In the genomic region with DNA sequence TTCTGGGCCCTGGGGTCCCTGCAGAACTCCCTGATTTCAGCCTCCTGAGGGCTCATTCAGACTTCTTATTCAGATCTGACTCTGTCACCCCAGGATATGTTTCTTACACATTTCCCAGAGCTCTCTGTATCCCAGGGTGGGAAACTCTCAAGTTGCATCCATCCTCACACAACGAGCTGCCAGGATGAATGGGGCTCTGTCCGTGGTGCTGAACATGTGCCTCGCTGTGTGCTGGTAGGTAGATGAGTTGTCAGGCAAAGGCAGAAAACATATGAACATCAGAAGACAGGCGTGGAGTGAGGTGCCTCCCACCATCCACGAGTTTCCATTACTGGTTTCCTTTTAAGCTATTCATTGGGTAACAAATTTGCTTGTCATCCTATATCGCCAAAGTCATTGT, we compare ENCODE assay signal across 9 cellular contexts. TPM values are rescaled to one million over a fixed set of nuclear protein-coding genes. Genes with fewer than 3 reads are reported as not detected.
DNase-seq lines count a peak whose midpoint lies in the region; ATAC-seq, FAIRE-seq and TF ChIP-seq lines count a peak whose summit lies in the region.
"Had no signal": no experiment of that assay in that cellular context is flagged by ENCODE, and none has a peak within 500 bp of the region (broad histone marks: within the 10 kb centered on the region; RNA-seq: fewer than 3 reads in every experiment).

No MANE protein-coding gene starts in this region.

- H3K9me3 ChIP-seq in HEK293 (ENCODE audit: control insufficient read depth, insufficient read depth, low read depth, low read length) (no peaks in the 10 kb centered on the region), K562 (replicated peaks; ENCODE audit: control insufficient read depth, insufficient read depth, low read depth, low read length) (no peaks in the 10 kb centered on the region), vagina (no peaks in the 10 kb centered on the region)

- H3K27me3 Mint-ChIP-seq in neural crest cell (ENCODE audit: low read depth), result peaks cover 57% of the 10 kb centered on the region

- no peaks in the 10 kb centered on the region for H3K4me1 Mint-ChIP-seq in neural crest cell

- H3K27ac ChIP-seq in HEK293 (ENCODE audit: extremely low read depth, low read depth, low read length) (no peak overlapping the region), K562 (ENCODE audit: extremely low read depth, low read depth, low read length) (no peak overlapping the region), vagina (no peak overlapping the region)

- BruUV-seq in K562 (replicated peaks; lab: Mats Ljungman, UMichigan), result no TSS peak

- H3K79me2 ChIP-seq in K562 (ENCODE audit: control insufficient read depth, insufficient read depth, low read length), result no peaks in the 10 kb centered on the region

- no peak overlapping the region for H2AFZ ChIP-seq in K562 (ENCODE audit: low read depth, low read length)

- FAIRE-seq in K562 (lab: Jason Lieb, UNC), result peak; percentile 83

- no peak overlapping the region for H3K4me3 Mint-ChIP-seq in neural crest cell

- TF ChIP-seq CTCF in HEK293 (tag by site-specific recombination; IDR thresholded peaks at IDR 0.05), result no peak
- TF ChIP-seq CTCF in K562 (IDR thresholded peaks at IDR 0.05 in 2 of 3, conservative IDR thresholded peaks at IDR 0.05 in 1 of 3; ENCODE audit: insufficient read depth in 2 of 3, low read depth in 1 of 3, low read length in 3 of 3), result no peak
- no peak for TF ChIP-seq CTCF in neural crest cell (conservative IDR thresholded peaks at IDR 0.05)
- no peak for TF ChIP-seq CTCF in vagina (IDR thresholded peaks at IDR 0.05)

- H3K36me3 ChIP-seq in HEK293 (ENCODE audit: control insufficient read depth in 2 of 2, insufficient read depth in 1 of 2, low read length in 2 of 2) (no peaks in the 10 kb centered on the region), K562 (ENCODE audit: control insufficient read depth, insufficient read depth, low read length) (no peaks in the 10 kb centered on the region), vagina (no peaks in the 10 kb centered on the region)

- no peaks in the 10 kb centered on the region for H3K36me3 Mint-ChIP-seq in neural crest cell (ENCODE audit: low read depth)

- H3K4me1 ChIP-seq in HEK293 (ENCODE audit: control insufficient read depth, insufficient read depth, low read length) (no peaks in the 10 kb centered on the region), K562 (replicated peaks in 1 of 2; ENCODE audit: control insufficient read depth in 2 of 2, insufficient read depth in 2 of 2, low read length in 2 of 2) (no peaks in the 10 kb centered on the region), vagina (peaks cover 15% of the 10 kb centered on the region)

- peak; percentile 68 for DNase-seq in OCI-M1 (lab: John Stamatoyannopoulos, UW)
- DNase-seq in K562 (ENCODE audit: extremely low read depth in 1 of 4, low spot score in 3 of 4), result peak; percentile 31 to 65 (median 42)
- DNase-seq in neural crest cell (ENCODE audit: low read depth, low spot score), result peak; percentile 63
- no peak for DNase-seq in COR-L47 (lab: John Stamatoyannopoulos, UW)
- DNase-seq in posterior vena cava (ENCODE audit: low spot score), result no peak
- DNase-seq in vagina (ENCODE audit: extremely low spot score in 2 of 2), result no peak

- H3K9ac ChIP-seq in K562 (ENCODE audit: insufficient read depth in 1 of 2, low read depth in 2 of 2, low read length in 2 of 2), result no peak overlapping the region

- H3K9me3 Mint-ChIP-seq in neural crest cell, result no peaks in the 10 kb centered on the region

- peaks cover 6 to 25% of the 10 kb centered on the region in 2 experiments; a peak in 4 of 5 replicates for H3K27me3 ChIP-seq in K562 (ENCODE audit: control insufficient read depth in 2 of 2, insufficient read depth in 2 of 2, low read length in 2 of 2)
- H3K27me3 ChIP-seq in vagina, result no peaks in the 10 kb centered on the region

- TF ChIP-seq POLR2A in K562 (conservative IDR thresholded peaks at IDR 0.05), result no peak
- no peak for TF ChIP-seq POLR2A in vagina (IDR thresholded peaks at IDR 0.05)

- no peak overlapping the region for H3K4me2 ChIP-seq in K562 (ENCODE audit: insufficient read depth, low read length)

- TF ChIP-seq RAD21 in K562 (CRISPR knock-in tag; conservative IDR thresholded peaks at IDR 0.05 in 1 of 2, IDR thresholded peaks at IDR 0.05 in 1 of 2), result no peak

- POLR2A ChIA-PET in HEK293 (lab: Yijun Ruan, JAX), result no interaction called here
- POLR2A ChIA-PET in K562 (lab: Yijun Ruan, JAX), result no interaction called here

- intact Hi-C loops in K562 (cut with micrococcal nuclease) (no loop called here), posterior vena cava (cut with DNase I) (no loop called here), vagina (cut with DNase I) (no loop called here)

- no peaks in the 10 kb centered on the region for H3K9me1 ChIP-seq in K562 (ENCODE audit: control insufficient read depth, insufficient read depth, low read length)

- in situ Hi-C loops in K562 (cut with MboI), result no loop called here

- no peak overlapping the region for H3K27ac Mint-ChIP-seq in neural crest cell (ENCODE audit: unreplicated experiment)

- H4K20me1 ChIP-seq in K562 (replicated peaks; ENCODE audit: control insufficient read depth, insufficient read depth, low read length), result no peaks in the 10 kb centered on the region

- no peak overlapping the region for H3K4me3 ChIP-seq in HEK293 (ENCODE audit: low read depth, low read length)
- H3K4me3 ChIP-seq in K562, result no peak overlapping the region
- no peak overlapping the region for H3K4me3 ChIP-seq in vagina

- ATAC-seq in K562, result peak; percentile 51; the same call in 1 of the 3 replicates
- ATAC-seq: left colon had no signal

- no peak for TF ChIP-seq EP300 in K562 (IDR thresholded peaks at IDR 0.05; ENCODE audit: low read length)

- 2% methylated on average over 6 of the region's 6 CpGs for WGBS in K562 (ENCODE audit: insufficient coverage, low coverage, missing lambda C conversion rate)

- CTCF ChIA-PET in HEK293 (lab: Yijun Ruan, JAX) (interaction anchor here (0.7 to 1.1 kb wide), 2 partner anchors 140 to 161 kb away, joined by 3 to 4 read pairs; no protein-coding TSS in a partner anchor), K562 (lab: Yijun Ruan, JAX; ENCODE audit: low intra/inter-chr PET ratio) (no interaction called here)

TF ChIP-seq in HEK293, 187 proteins besides CTCF, POLR2A, EP300 and RAD21 (continues in another document):
- TF ChIP-seq ZNF549 (tag by site-specific recombination; IDR thresholded peaks at IDR 0.05) (no peak), KLF16 (tag by site-specific recombination; IDR thresholded peaks at IDR 0.05) (no peak), ZNF350 (tag by site-specific recombination; IDR thresholded peaks at IDR 0.05) (no peak), ZNF513 (tag by site-specific recombination; IDR thresholded peaks at IDR 0.05) (peak; percentile 63; the same call in 1 of the 2 replicates)

TF ChIP-seq in K562, 482 proteins besides CTCF, POLR2A, EP300 and RAD21 (continues in another document):
- no peak for TF ChIP-seq SMAD1 (IDR thresholded peaks at IDR 0.05; ENCODE audit: low read depth, low read length, partially characterized antibody)
- TF ChIP-seq, protein P1, sequence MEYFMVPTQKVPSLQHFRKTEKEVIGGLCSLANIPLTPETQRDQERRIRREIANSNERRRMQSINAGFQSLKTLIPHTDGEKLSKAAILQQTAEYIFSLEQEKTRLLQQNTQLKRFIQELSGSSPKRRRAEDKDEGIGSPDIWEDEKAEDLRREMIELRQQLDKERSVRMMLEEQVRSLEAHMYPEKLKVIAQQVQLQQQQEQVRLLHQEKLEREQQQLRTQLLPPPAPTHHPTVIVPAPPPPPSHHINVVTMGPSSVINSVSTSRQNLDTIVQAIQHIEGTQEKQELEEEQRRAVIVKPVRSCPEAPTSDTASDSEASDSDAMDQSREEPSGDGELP (CRISPR knock-in tag; IDR thresholded peaks at IDR 0.05; ENCODE audit: borderline replicate concordance), result peak; percentile 53; the same call in 1 of the 2 replicates
- TF ChIP-seq, protein P2, sequence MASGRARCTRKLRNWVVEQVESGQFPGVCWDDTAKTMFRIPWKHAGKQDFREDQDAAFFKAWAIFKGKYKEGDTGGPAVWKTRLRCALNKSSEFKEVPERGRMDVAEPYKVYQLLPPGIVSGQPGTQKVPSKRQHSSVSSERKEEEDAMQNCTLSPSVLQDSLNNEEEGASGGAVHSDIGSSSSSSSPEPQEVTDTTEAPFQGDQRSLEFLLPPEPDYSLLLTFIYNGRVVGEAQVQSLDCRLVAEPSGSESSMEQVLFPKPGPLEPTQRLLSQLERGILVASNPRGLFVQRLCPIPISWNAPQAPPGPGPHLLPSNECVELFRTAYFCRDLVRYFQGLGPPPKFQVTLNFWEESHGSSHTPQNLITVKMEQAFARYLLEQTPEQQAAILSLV (tag; IDR thresholded peaks at IDR 0.05), result no peak
- TF ChIP-seq MAZ (CRISPR knock-in tag; conservative IDR thresholded peaks at IDR 0.05 in 1 of 2, IDR thresholded peaks at IDR 0.05 in 1 of 2), result peak in 1 of 2 experiments; percentile 41; a peak in 1 of 4 replicates
- no peak for TF ChIP-seq SMC3 (conservative IDR thresholded peaks at IDR 0.05; ENCODE audit: insufficient read depth, low read depth, low read length)
- no peak for TF ChIP-seq MTF1 (CRISPR knock-in tag; IDR thresholded peaks at IDR 0.05; ENCODE audit: borderline replicate concordance)
- no peak for TF ChIP-seq KLF13 (tag; IDR thresholded peaks at IDR 0.05; ENCODE audit: borderline replicate concordance, low read depth)
- 0 out of 2 replicates have a peak, but pooled peaks have one; percentile 46 for TF ChIP-seq ZNF766 (CRISPR knock-in tag; conservative IDR thresholded peaks at IDR 0.05)
- TF ChIP-seq CXXC5 (CRISPR knock-in tag; IDR thresholded peaks at IDR 0.05), result no peak

RNA-seq across cellular contexts. Expression of gene IGFL1, which starts 11.4 kb away (rescaled TPM):
- total RNA-seq in K562 (2011; cell fraction: chromatin; rRNA removed; ENCODE audit: low replicate concordance), result not detected in 2 replicates
- not detected in 2 replicates for total RNA-seq in K562 (2011; cell fraction: nucleolus; rRNA removed)
- total RNA-seq in K562 (2011; cell fraction: nucleoplasm; rRNA removed), result not detected in 2 replicates
- total RNA-seq in K562 (2014; rRNA removed), result not detected in 2 replicates
- total RNA-seq in K562 (2014; rRNA removed; fragmentation: Illumina TruSeq; extraction: Trizol), result not detected in 2 replicates
- total RNA-seq in K562 (2015; rRNA removed; fragmentation: Illumina TruSeq; extraction: Trizol), result not detected in 2 replicates
- total RNA-seq in K562 (2021), result not detected in 2 replicates
- not detected in 2 replicates for polyA plus RNA-seq in K562 (2011; rRNA removed)
- not detected in 2 replicates for polyA plus RNA-seq in K562 (2011; cell fraction: cytosol; rRNA removed)
- not detected in 2 replicates for polyA plus RNA-seq in K562 (2011; cell fraction: nucleus; rRNA removed)
- polyA plus RNA-seq in K562 (2012), result not detected in 2 replicates
- not detected in 2 replicates for polyA plus RNA-seq in K562 (2014; fragmentation: Illumina TruSeq; extraction: Trizol)
- not detected for polyA plus RNA-seq in K562 (2014; fragmentation: Nextera tagmentation; extraction: Ambion mirVana)
- not detected in 2 replicates for polyA plus RNA-seq in K562 (2014; rRNA removed)
- not detected in 2 replicates for polyA minus RNA-seq in K562 (2011; rRNA and poly(A)+ RNA removed)
- polyA minus RNA-seq in K562 (2011; cell fraction: cytosol; rRNA and poly(A)+ RNA removed), result not detected in 2 replicates
- polyA minus RNA-seq in K562 (2011; cell fraction: nucleus; rRNA and poly(A)+ RNA removed), result not detected in 2 replicates
- not detected in 2 replicates for total RNA-seq in neural crest cell
- total RNA-seq in posterior vena cava, result not detected
- 7.9 TPM for total RNA-seq in vagina
- total RNA-seq: left colon had no signal
- polyA plus RNA-seq: adipose tissue had no signal

Comparison
In these comparisons a context has a peak if more than half of its experiments do, and no peak if none do; other contexts are left out.
1. DNase-seq: peak in OCI-M1 (single experiment), K562 (4 of 4) and neural crest cell (single experiment); none in COR-L47 (single experiment), posterior vena cava (single experiment) and vagina (0 of 2).
2. Of the 44 proteins assayed by ChIP-seq in both K562 and HEK293: peak only in K562: none; only in HEK293: none; in both: REST; in neither: 43.